ENCODE assay signal across 8 cellular contexts in the genomic region with DNA sequence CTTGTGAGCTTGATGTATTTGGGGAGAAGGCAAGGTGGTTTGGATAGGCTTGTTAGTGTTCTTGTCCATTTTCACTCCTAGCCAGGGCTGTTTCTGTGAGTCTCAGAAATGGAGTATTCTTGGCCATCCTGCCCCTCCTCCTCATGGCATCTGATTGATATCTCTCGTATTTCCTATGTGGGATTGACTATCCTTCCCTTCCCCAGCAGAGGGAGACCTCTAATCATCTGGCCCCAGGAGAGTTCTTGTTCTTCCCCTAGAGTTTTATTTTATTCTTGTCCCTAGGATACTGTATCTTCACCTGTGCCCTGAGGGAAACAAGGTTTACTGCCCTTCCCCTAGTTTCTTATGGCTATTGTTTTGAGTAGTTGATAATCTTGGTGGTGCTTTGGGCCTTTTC.
DNase-seq lines count a peak whose midpoint lies in the region; ATAC-seq, FAIRE-seq and TF ChIP-seq lines count a peak whose summit lies in the region.

No MANE protein-coding gene starts in this region.

- H3K79me2 ChIP-seq in keratinocyte (ENCODE audit: control insufficient read depth, insufficient read depth, low read length): no peaks in the 10 kb centered on the region

- H3K9ac ChIP-seq in keratinocyte (ENCODE audit: control insufficient read depth, extremely low read depth, insufficient read depth, low read length): no peak overlapping the region

- peak; percentile 76 for FAIRE-seq in keratinocyte (lab: Jason Lieb, UNC)

- intact Hi-C loops in uterus (cut with DNase I; ENCODE audit: low total_unique reads): no loop called here

- H3K27ac ChIP-seq in VCaP: no peak overlapping the region
- H3K27ac ChIP-seq in keratinocyte (ENCODE audit: control insufficient read depth, insufficient read depth, low read length): no peak overlapping the region
- no peak overlapping the region for H3K27ac ChIP-seq in uterus

- H4K20me1 ChIP-seq in keratinocyte (ENCODE audit: control insufficient read depth, extremely low read depth, insufficient read depth, low read length): no peaks in the 10 kb centered on the region

- H3K4me1 ChIP-seq in keratinocyte (ENCODE audit: control insufficient read depth, extremely low read depth, insufficient read depth, low read length) (no peaks in the 10 kb centered on the region), uterus (no peaks in the 10 kb centered on the region)

- dilution Hi-C loops in keratinocyte (cut with MboI; ENCODE audit: extremely low pct_ligation_motif_present, low sequenced_read_pairs): no loop called here

- H3K9me1 ChIP-seq in keratinocyte (ENCODE audit: control insufficient read depth, extremely low read depth, insufficient read depth, low read length): no peaks in the 10 kb centered on the region

- no peak overlapping the region for H3K4me3 ChIP-seq in keratinocyte (ENCODE audit: control insufficient read depth in 2 of 3, extremely low read depth in 1 of 3, insufficient read depth in 2 of 3, low read depth in 1 of 3, low read length in 3 of 3)
- no peak overlapping the region for H3K4me3 ChIP-seq in uterus

- TF ChIP-seq CTCF in VCaP (conservative IDR thresholded peaks at IDR 0.05) (peak; percentile 29), keratinocyte (optimal IDR thresholded peaks at IDR 0.05 in 1 of 3, IDR thresholded peaks at IDR 0.05 in 1 of 3, conservative IDR thresholded peaks at IDR 0.05 in 1 of 3; ENCODE audit: extremely low read depth in 1 of 3, insufficient read depth in 2 of 3, low read length in 3 of 3) (peak; percentile 68 to 75 (median 69)), uterus (IDR thresholded peaks at IDR 0.05) (no peak), GM10266 (IDR thresholded peaks at IDR 0.05; ENCODE audit: control insufficient read depth, insufficient read depth, low read depth, missing control alignments) (no peak)

- no peak overlapping the region for H3K4me2 ChIP-seq in keratinocyte (ENCODE audit: control insufficient read depth, extremely low read depth, insufficient read depth, low read depth, low read length)

- H3K27me3 ChIP-seq in keratinocyte (ENCODE audit: control insufficient read depth, extremely low read depth, insufficient read depth, low read length): no peaks in the 10 kb centered on the region
- H3K27me3 ChIP-seq in uterus: no peaks in the 10 kb centered on the region

- ATAC-seq in HG02798 (IDR thresholded peaks at IDR 0.05; ENCODE audit: poor library complexity, unreplicated experiment): no peak
- no peak for ATAC-seq in GM19035 (IDR thresholded peaks at IDR 0.05; ENCODE audit: unreplicated experiment)

- no peak overlapping the region for H2AFZ ChIP-seq in keratinocyte (ENCODE audit: control insufficient read depth, low read length)

- H3K9me3 ChIP-seq in keratinocyte (ENCODE audit: control insufficient read depth, low read depth, low read length) (no peaks in the 10 kb centered on the region), uterus (peaks cover 0 to 3% of the 10 kb centered on the region in 2 donors)

- peak; percentile 3 for DNase-seq in COLO668 (lab: John Stamatoyannopoulos, UW; ENCODE audit: unreplicated experiment)
- DNase-seq in HuH-7.5 (ENCODE audit: low spot score): peak; percentile 11
- DNase-seq in keratinocyte (ENCODE audit: low read depth, low spot score): no peak
- DNase-seq in uterus: no peak
- no peak for DNase-seq in GM10266 (ENCODE audit: extremely low spot score)

- H3K36me3 ChIP-seq in keratinocyte (ENCODE audit: control insufficient read depth in 2 of 2, extremely low read depth in 1 of 2, insufficient read depth in 2 of 2, low read length in 2 of 2) (peaks cover 0 to 2% of the 10 kb centered on the region in 2 experiments), uterus (no peaks in the 10 kb centered on the region)

- TF ChIP-seq POLR2A in uterus (IDR thresholded peaks at IDR 0.05): no peak

Comparison
In these comparisons a context has a peak if more than half of its experiments do, and no peak if none do; other contexts are left out.
1. DNase-seq: peak in COLO668 (single experiment) and HuH-7.5 (single experiment); none in keratinocyte (single experiment), uterus (0 of 2) and GM10266 (single experiment).
2. CTCF ChIP-seq: peak in VCaP (single experiment) and keratinocyte (3 of 3); none in uterus (0 of 4) and GM10266 (single experiment).